31 cellular contexts compared by ENCODE assay signal in the genomic region with DNA sequence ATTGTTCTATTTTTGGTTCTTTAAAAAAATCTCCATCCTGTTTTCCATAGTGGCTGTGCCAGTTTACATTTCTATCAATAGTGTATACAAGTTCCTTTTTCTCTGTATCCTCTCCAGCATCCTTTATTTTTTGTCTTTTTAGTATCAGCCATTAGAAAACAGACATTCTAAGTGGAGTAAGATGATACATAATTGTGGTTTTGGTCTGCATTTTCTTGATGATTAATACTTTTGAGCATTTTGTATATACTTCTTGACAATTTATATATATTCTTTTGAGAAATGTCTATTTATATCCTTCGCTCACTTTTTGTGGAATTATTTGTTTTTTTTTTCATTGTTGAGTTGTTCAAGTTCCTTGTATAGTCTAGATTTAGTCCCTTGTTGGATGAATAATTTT.
"Had no signal": no experiment of that assay in that cellular context is flagged by ENCODE, and none has a peak within 500 bp of the region (broad histone marks: within the 10 kb centered on the region; RNA-seq: fewer than 3 reads in every experiment).

No MANE protein-coding gene starts in this region.

- H3K4me3 Mint-ChIP-seq: dendritic cell treated with granulocyte-macrophage colony-stimulating factor and Interleukin-4, amounts not matched to agents 40 ng/mL and 50 ng/mL, for 4 days; endodermal cell; naive thymus-derived CD8-positive, alpha-beta T cell; nephron progenitor cell; stimulated activated memory B cell treated with anti-CD40 and anti-IgM and Interleukin-4, amounts not matched to agents 10 μg/mL and 1 μg/mL and 100 μg/mL, for 72 hours had no signal

- H3K36me3 ChIP-seq: colonic mucosa, gastrocnemius medialis, heart right ventricle, lower lobe of right lung, ovary, sigmoid colon, spleen, tibial artery, upper lobe of left lung had no signal

- H3K4me3 ChIP-seq: colonic mucosa, gastrocnemius medialis, heart right ventricle, lower lobe of right lung, ovary, psoas muscle, sigmoid colon, spleen, testis, tibial artery, upper lobe of left lung had no signal

- H3K9me3 ChIP-seq: colonic mucosa, gastrocnemius medialis, lower lobe of right lung, ovary, psoas muscle, sigmoid colon, testis, tibial artery, upper lobe of left lung had no signal

- FAIRE-seq: urothelium cell line had no signal

- DNase-seq: colonic mucosa; effector CD8-positive, alpha-beta T cell; endodermal cell; gastrocnemius medialis; heart right ventricle; hippocampal formation; islet precursor cell; kidney glomerular epithelial cell; left colon; left ventricle myocardium superior; lower lobe of right lung; naive thymus-derived CD8-positive, alpha-beta T cell; nephron progenitor cell; nucleus accumbens; ovary; posterior cingulate gyrus; psoas muscle; right cardiac atrium; sigmoid colon; spleen; stimulated activated CD4-positive, alpha-beta T cell treated with anti-CD3 and anti-CD28 coated beads, Interleukin-4, amount 100 ng/mL, for 4 hours; stimulated activated naive CD8-positive, alpha-beta T cell treated with anti-CD3 and anti-CD28 coated beads, Interleukin-15, Interleukin-2, amounts not matched to agents 100 U/mL and 50 U/mL, for 24 hours; substantia nigra; testis; tibial artery; upper lobe of left lung had no signal

- H3K27ac ChIP-seq: colonic mucosa, epithelial cell of prostate, gastrocnemius medialis, heart right ventricle, lower lobe of right lung, ovary, psoas muscle, sigmoid colon, spleen, testis, tibial artery, upper lobe of left lung had no signal

- H3K27ac Mint-ChIP-seq: dendritic cell treated with granulocyte-macrophage colony-stimulating factor and Interleukin-4, amounts not matched to agents 40 ng/mL and 50 ng/mL, for 4 days; endodermal cell; naive thymus-derived CD8-positive, alpha-beta T cell; nephron progenitor cell; stimulated activated memory B cell treated with anti-CD40 and anti-IgM and Interleukin-4, amounts not matched to agents 10 μg/mL and 1 μg/mL and 100 μg/mL, for 72 hours had no signal

- H3K27me3 Mint-ChIP-seq: dendritic cell treated with granulocyte-macrophage colony-stimulating factor and Interleukin-4, amounts not matched to agents 40 ng/mL and 50 ng/mL, for 4 days; naive thymus-derived CD8-positive, alpha-beta T cell; stimulated activated memory B cell treated with anti-CD40 and anti-IgM and Interleukin-4, amounts not matched to agents 10 μg/mL and 1 μg/mL and 100 μg/mL, for 72 hours had no signal

- ATAC-seq: esophagus mucosa; gastrocnemius medialis; heart right ventricle; left colon; left ventricle myocardium superior; lower lobe of right lung; naive thymus-derived CD8-positive, alpha-beta T cell; psoas muscle; right cardiac atrium; stimulated activated memory B cell treated with anti-CD40 and anti-IgM and Interleukin-4, amounts not matched to agents 10 μg/mL and 1 μg/mL and 100 μg/mL, for 72 hours; stimulated activated naive CD8-positive, alpha-beta T cell treated with anti-CD3 and anti-CD28 coated beads, Interleukin-15, Interleukin-2, amounts not matched to agents 100 U/mL and 50 U/mL, for 24 hours had no signal

- H3K4me1 ChIP-seq: colonic mucosa, gastrocnemius medialis, heart right ventricle, lower lobe of right lung, psoas muscle, sigmoid colon, spleen, testis, tibial artery, upper lobe of left lung had no signal

- H3K4me1 Mint-ChIP-seq: endodermal cell; naive thymus-derived CD8-positive, alpha-beta T cell; nephron progenitor cell; stimulated activated memory B cell treated with anti-CD40 and anti-IgM and Interleukin-4, amounts not matched to agents 10 μg/mL and 1 μg/mL and 100 μg/mL, for 72 hours had no signal

- H3K36me3 Mint-ChIP-seq: naive thymus-derived CD8-positive, alpha-beta T cell; stimulated activated memory B cell treated with anti-CD40 and anti-IgM and Interleukin-4, amounts not matched to agents 10 μg/mL and 1 μg/mL and 100 μg/mL, for 72 hours had no signal

- H3K27me3 ChIP-seq: colonic mucosa, gastrocnemius medialis, heart right ventricle, ovary, sigmoid colon, spleen, testis, tibial artery, upper lobe of left lung had no signal
